In genomic region chr12:28506271-28506670, GRCh38 we compare ENCODE assay signal across 15 cellular contexts.
"Had no signal": no experiment of that assay in that cellular context is flagged by ENCODE, and none has a peak within 500 bp of the region (broad histone marks: within the 10 kb centered on the region; RNA-seq: fewer than 3 reads in every experiment).

No MANE protein-coding gene starts in this region.

- H3K27me3 Mint-ChIP-seq: activated naive CD8-positive, alpha-beta T cell; effector memory CD8-positive, alpha-beta T cell had no signal

- H2AFZ ChIP-seq: hepatocyte had no signal

- H3K36me3 ChIP-seq: cardiac muscle cell, thyroid gland had no signal

- H3K27ac ChIP-seq: cardiac muscle cell, hepatocyte, thyroid gland had no signal

- H3K9me3 ChIP-seq: thyroid gland had no signal

- DNase-seq: activated CD4-positive, alpha-beta T cell treated with anti-CD3 and anti-CD28 coated beads, Interleukin-2, amount 50 U/mL, for 4 hours; effector memory CD8-positive, alpha-beta T cell; left colon; midbrain; nephron progenitor cell; nucleus accumbens; stimulated activated CD4-positive, alpha-beta T cell treated with anti-CD3 and anti-CD28 coated beads, Interleukin-12 subunit alpha, Interleukin-12 subunit beta, amount 100 ng/mL, for 4 hours; stimulated activated CD4-positive, alpha-beta T cell treated with anti-CD3 and anti-CD28 coated beads, Interleukin-1b, Interleukin-23, amount 100 ng/mL, for 48 hours; stimulated activated naive CD4-positive, alpha-beta T cell treated with Interleukin-2 at 50 U/mL for 16 hours; thyroid gland had no signal

- H3K27ac Mint-ChIP-seq: activated naive CD8-positive, alpha-beta T cell; nephron progenitor cell had no signal

- H3K27me3 ChIP-seq: cardiac muscle cell, hepatocyte, thyroid gland had no signal

- H3K9me3 Mint-ChIP-seq: effector memory CD8-positive, alpha-beta T cell; nephron progenitor cell had no signal

- ATAC-seq: effector memory CD8-positive, alpha-beta T cell; left colon had no signal

- H3K4me3 Mint-ChIP-seq: activated naive CD8-positive, alpha-beta T cell; effector memory CD8-positive, alpha-beta T cell; nephron progenitor cell had no signal

- FAIRE-seq: urothelium cell line had no signal

- H3K79me2 ChIP-seq: hepatocyte had no signal

- H3K4me2 ChIP-seq: hepatocyte had no signal

- H3K4me3 ChIP-seq: cardiac muscle cell, hepatocyte, lung, thyroid gland had no signal

- H3K4me1 Mint-ChIP-seq: nephron progenitor cell had no signal
